Comparison of ENCODE assay signal across 8 cellular contexts in genomic region chr1:182149411-182149965, GRCh38.
DNase-seq lines count a peak whose midpoint lies in the region; ATAC-seq, FAIRE-seq and TF ChIP-seq lines count a peak whose summit lies in the region.

No MANE protein-coding gene starts in this region.

- TF ChIP-seq EP300 in GM12878 (IDR thresholded peaks at IDR 0.05; ENCODE audit: borderline replicate concordance in 1 of 2, control insufficient read depth in 1 of 2, low read depth in 2 of 2, low read length in 2 of 2), result no peak

- H3K36me3 ChIP-seq in GM12878 (ENCODE audit: control insufficient read depth in 2 of 2, insufficient read depth in 2 of 2, low read length in 1 of 2) (no peaks in the 10 kb centered on the region), lung (ENCODE audit: control insufficient read depth in 2 of 2, insufficient read depth in 2 of 2, low read length in 2 of 2) (no peaks in the 10 kb centered on the region)

- H3K4me3 ChIP-seq in GM12878 (no peak overlapping the region), lung (no peak overlapping the region)

- H4K20me1 ChIP-seq in GM12878 (ENCODE audit: control insufficient read depth, insufficient read depth), result no peaks in the 10 kb centered on the region

- DNase-seq in AG09319 (ENCODE audit: extremely low read depth, low read depth) (peak; percentile 59), GM12878 (ENCODE audit: low read depth, low spot score) (no peak), lung (ENCODE audit: low spot score) (peak; percentile 56), omental fat pad (ENCODE audit: low spot score) (no peak), iPS-NIHi7 (ENCODE audit: extremely low spot score) (no peak)

- ATAC-seq in HG03432 (IDR thresholded peaks at IDR 0.05; ENCODE audit: unreplicated experiment) (peak; percentile 28), GM12878 (peak; percentile 29), lung (ENCODE audit: insufficient read depth, low FRiP score) (peak; percentile 84), HG03159 (IDR thresholded peaks at IDR 0.05; ENCODE audit: unreplicated experiment) (no peak), omental fat pad (ENCODE audit: low FRiP score) (no peak), HG03469 (IDR thresholded peaks at IDR 0.05; ENCODE audit: unreplicated experiment) (no peak)

- H3K4me2 ChIP-seq in GM12878 (ENCODE audit: control insufficient read depth, insufficient read depth), result no peak overlapping the region

- BruUV-seq in GM12878 (replicated peaks; lab: Mats Ljungman, UMichigan), result no TSS peak

- no peak for TF ChIP-seq POLR2A in GM12878 (IDR thresholded peaks at IDR 0.05; ENCODE audit: low read depth, low read length)

- H3K9ac ChIP-seq in GM12878 (ENCODE audit: control insufficient read depth, insufficient read depth, low read length), result no peak overlapping the region

- no peak overlapping the region for H2AFZ ChIP-seq in GM12878 (ENCODE audit: control insufficient read depth, low read depth, low read length)

- H3K4me1 ChIP-seq in GM12878 (ENCODE audit: control insufficient read depth, insufficient read depth, low read length) (peaks cover 9% of the 10 kb centered on the region), lung (ENCODE audit: control insufficient read depth in 2 of 2, insufficient read depth in 2 of 2, low read length in 2 of 2) (peaks cover 0 to 10% of the 10 kb centered on the region in 2 donors)

- intact Hi-C loops in GM12878 (cut with micrococcal nuclease; ENCODE audit: unreplicated experiment), result no loop called here

- POLR2A ChIA-PET in GM12878 (lab: Charles Lee), result interaction anchor here (1.0 kb wide), 1 partner anchor 151 kb away, joined by 3 read pairs; no protein-coding TSS in a partner anchor

- TF ChIP-seq RAD21 in GM12878 (IDR thresholded peaks at IDR 0.05; ENCODE audit: insufficient read depth, low read depth, low read length), result no peak

- peak; percentile 52 for FAIRE-seq in GM12878 (lab: Jason Lieb, UNC)

- H3K27me3 ChIP-seq in GM12878 (replicated peaks in 1 of 2; ENCODE audit: control insufficient read depth in 2 of 2, insufficient read depth in 2 of 2, low read length in 1 of 2) (no peaks in the 10 kb centered on the region), lung (ENCODE audit: control insufficient read depth, insufficient read depth) (no peaks in the 10 kb centered on the region)

- SMC1A ChIA-PET in GM12878 (lab: Charles Lee; ENCODE audit: uncharacterized antibody, unreplicated experiment), result interaction anchor here (0.8 to 2.2 kb wide), 9 partner anchors 35 to 576 kb away, joined by 3 to 13 read pairs (median 4); no protein-coding TSS in a partner anchor

- 49% methylated on average over 6 of the region's 6 CpGs for WGBS in GM12878 (ENCODE audit: insufficient coverage, insufficient replicate concordance, low lambda C conversion rate, missing lambda C conversion rate)
- 26 to 52% methylated on average over 6 of the region's 6 CpGs for WGBS in lung, 2 donors

- TF ChIP-seq CTCF in AG09319 (IDR thresholded peaks at IDR 0.05; ENCODE audit: low read depth, low read length) (no peak), GM12878 (IDR thresholded peaks at IDR 0.05 in 2 of 3, conservative IDR thresholded peaks at IDR 0.05 in 1 of 3; ENCODE audit: control insufficient read depth in 2 of 3, extremely low read depth in 1 of 3, insufficient read depth in 1 of 3, low read depth in 3 of 3, low read length in 3 of 3) (no peak), lung (IDR thresholded peaks at IDR 0.05; ENCODE audit: control extremely low read depth, extremely low read depth) (no peak), omental fat pad (IDR thresholded peaks at IDR 0.05) (no peak)

- RAD21 ChIA-PET in GM12878 (lab: Charles Lee; ENCODE audit: unreplicated experiment), result interaction anchor here (1.3 to 11.1 kb wide), 2 partner anchors 48 to 245 kb away, joined by 7 to 282 read pairs; partner anchors contain the start of gene GLUL

- H3K27ac ChIP-seq in GM12878 (ENCODE audit: control insufficient read depth, insufficient read depth), result no peak overlapping the region
- peak overlapping the region in 1 of 2 donors; percentile 82 for H3K27ac ChIP-seq in lung (ENCODE audit: low read depth in 1 of 2, low read length in 1 of 2)

- in situ Hi-C loops in GM12878 (cut with MboI), result loop anchor here (10.0 kb wide), 1 partner anchor 635 kb away; the partner anchor contains the start of gene NPL

- H3K79me2 ChIP-seq in GM12878 (ENCODE audit: control insufficient read depth, insufficient read depth, low read length), result no peaks in the 10 kb centered on the region

- H3K9me3 ChIP-seq in GM12878 (replicated peaks; ENCODE audit: control insufficient read depth, insufficient read depth, low read length), result no peaks in the 10 kb centered on the region
- no peaks in the 10 kb centered on the region for H3K9me3 ChIP-seq in lung (ENCODE audit: control insufficient read depth in 2 of 2, insufficient read depth in 1 of 2, low read length in 1 of 2)

- CTCF ChIA-PET in GM12878 (lab: Yijun Ruan, JAX), result interaction anchor here (0.9 to 14.5 kb wide), 6 partner anchors 10 to 633 kb away, joined by 3 to 418 read pairs (median 4); partner anchors contain the start of genes GLUL and TEDDM1

TF ChIP-seq in GM12878, 131 proteins besides CTCF, POLR2A, EP300 and RAD21:
- TF ChIP-seq SPI1 (IDR thresholded peaks at IDR 0.05; ENCODE audit: borderline replicate concordance, insufficient read depth, low read depth, low read length), result peak; percentile 58
- TF ChIP-seq CREB1 (IDR thresholded peaks at IDR 0.05; ENCODE audit: low read depth), result peak; percentile 81
- TF ChIP-seq CREM (IDR thresholded peaks at IDR 0.05; ENCODE audit: low read depth), result peak; percentile 54; the same call in 1 of the 2 replicates
- no peak for TF ChIP-seq ZBED1 (IDR thresholded peaks at IDR 0.05; ENCODE audit: borderline replicate concordance)
- no peak for TF ChIP-seq MTA2 (IDR thresholded peaks at IDR 0.05; ENCODE audit: low read depth)
TF ChIP-seq in GM12878: peak in this region for 3.

Comparison
In these comparisons a context has a peak if more than half of its experiments do, and no peak if none do; other contexts are left out.
1. DNase-seq: peak in AG09319 (single experiment) and lung (single experiment); none in GM12878 (single experiment), omental fat pad (single experiment) and iPS-NIHi7 (single experiment).
2. ATAC-seq: peak in HG03432 (single experiment), GM12878 (single experiment) and lung (single experiment); none in HG03159 (single experiment), omental fat pad (single experiment) and HG03469 (single experiment).